In genomic region chr5:96699186-96699820, GRCh38 we compare ENCODE assay signal across 12 cellular contexts. TPM values are rescaled to one million over a fixed set of nuclear protein-coding genes. Genes with fewer than 3 reads are reported as not detected.
A peak's percentile ranks its signal among the peaks of the same experiment; 100 is the strongest.
DNase-seq lines count a peak whose midpoint lies in the region; ATAC-seq, FAIRE-seq and TF ChIP-seq lines count a peak whose summit lies in the region.
"Had no signal": no experiment of that assay in that cellular context is flagged by ENCODE, and none has a peak within 500 bp of the region (broad histone marks: within the 10 kb centered on the region; RNA-seq: fewer than 3 reads in every experiment).

No MANE protein-coding gene starts in this region.

- TF ChIP-seq POLR2A in GM12892 (IDR thresholded peaks at IDR 0.05; ENCODE audit: low read depth, low read length) = no peak

- peak; percentile 26 for FAIRE-seq in HTR-8/SVneo (lab: Jason Lieb, UNC)
- no peak for FAIRE-seq in GM12892 (lab: Jason Lieb, UNC)

- DNase-seq in AG08395 (ENCODE audit: low spot score) = peak; percentile 50
- no peak for DNase-seq in HTR-8/SVneo (ENCODE audit: insufficient read length, low spot score)
- peak; percentile 61 for DNase-seq in dermis blood vessel endothelial cell
- peak; percentile 45 for DNase-seq in myocyte (ENCODE audit: low read depth)
- no peak for DNase-seq in HT-29 (ENCODE audit: low spot score)
- no peak for DNase-seq in occipital lobe (lab: John Stamatoyannopoulos, UW)
- no peak for DNase-seq in GM12892 (ENCODE audit: insufficient read length)
- DNase-seq: activated CD4-positive, alpha-beta T cell treated with anti-CD3 and anti-CD28 coated beads, Interleukin-2, amount 50 U/mL, for 48 hours; glutamatergic neuron; NCI-H146; SHP77 had no signal

- no peak for ATAC-seq in GM21381 (IDR thresholded peaks at IDR 0.05; ENCODE audit: unreplicated experiment)

RNA-seq across cellular contexts. Expression of gene CAST, which starts 37.1 kb away (rescaled TPM):
- total RNA-seq in dermis blood vessel endothelial cell (123 and 204 TPM in 2 replicates), myocyte (146 and 183 TPM in 2 replicates), occipital lobe (13.4 TPM)
- 93.1 TPM for polyA plus RNA-seq in myocyte (2012)
- total RNA-seq in HT-29 (2014; rRNA removed; shearing (Covaris generic)) = 35.6 and 37.2 TPM in 2 replicates
- polyA plus RNA-seq in GM12892 (2012; ENCODE audit: missing spikeins) = 67.8 TPM

Comparison
In these comparisons a context has a peak if more than half of its experiments do, and no peak if none do; other contexts are left out.
1. DNase-seq: peak in AG08395 (single experiment), dermis blood vessel endothelial cell (single experiment) and myocyte (single experiment); none in HTR-8/SVneo (single experiment), HT-29 (single experiment), occipital lobe (single experiment) and GM12892 (single experiment).